8 cellular contexts compared by ENCODE assay signal in genomic region chr19:52007805-52008557, GRCh38. TPM values are rescaled to one million over a fixed set of nuclear protein-coding genes. Genes with fewer than 3 reads are reported as not detected.
A peak's percentile ranks its signal among the peaks of the same experiment; 100 is the strongest.
DNase-seq lines count a peak whose midpoint lies in the region; TF ChIP-seq lines count a peak whose summit lies in the region.

Gene ZNF615, minus strand, starts transcription at chr19:52008211. Its CDS starts 4,500 bp downstream, at chr19:52003711.

- H3K27me3 ChIP-seq in parathyroid adenoma (ENCODE audit: control insufficient read depth, insufficient read depth, low read length) (no peaks in the 10 kb centered on the region), thyroid gland (no peaks in the 10 kb centered on the region)

- H3K4me1 ChIP-seq in parathyroid adenoma (no peaks in the 10 kb centered on the region), thyroid gland (no peaks in the 10 kb centered on the region)

- H3K27ac ChIP-seq in adipose tissue (ENCODE audit: low read depth, low read length), result peak within 1 kb of the TSS; percentile 25
- H3K27ac ChIP-seq in parathyroid adenoma, result peak within 1 kb of the TSS; percentile 94
- peak within 1 kb of the TSS; percentile 69 to 86 (median 82) for H3K27ac ChIP-seq in thyroid gland

- H3K79me2 ChIP-seq in parathyroid adenoma, result peaks cover 23% of the 10 kb centered on the region

- H3K9me3 ChIP-seq in parathyroid adenoma (ENCODE audit: control insufficient read depth, low read length) (no peaks in the 10 kb centered on the region), thyroid gland (no peaks in the 10 kb centered on the region)

- peak within 1 kb of the TSS; percentile 100 for H2AFZ ChIP-seq in parathyroid adenoma

- H3K4me2 ChIP-seq in parathyroid adenoma (ENCODE audit: low read length), result peak within 1 kb of the TSS; percentile 85

- intact Hi-C loops in cardiac septum (cut with DNase I) (loop anchor here (5.0 kb wide), 1 partner anchor 39 kb away; the partner anchor contains the start of gene ZNF432), thyroid gland (cut with DNase I) (no loop called here)

- H3K36me3 ChIP-seq in parathyroid adenoma (ENCODE audit: control insufficient read depth, insufficient read depth, low read length) (no peaks in the 10 kb centered on the region), thyroid gland (peaks cover 0 to 7% of the 10 kb centered on the region in 2 donors)

- H3K9ac ChIP-seq in parathyroid adenoma, result peak within 1 kb of the TSS; percentile 80

- 0 to 1% (median 1%) methylated on average over 44 of the region's 44 CpGs for WGBS in adipose tissue, 3 donors
- 0 to 1% methylated on average over 26 to 41 of the region's 44 CpGs for WGBS in thyroid gland, 2 donors

- peak within 1 kb of the TSS; percentile 86 for H3K4me3 ChIP-seq in parathyroid adenoma (ENCODE audit: low read depth, low read length)
- peak within 1 kb of the TSS; percentile 7 to 53 (median 26) for H3K4me3 ChIP-seq in thyroid gland (replicated peaks in 1 of 3)

- peak; percentile 90 for DNase-seq in ELF-1 (ENCODE audit: low read depth, low spot score)
- peak; percentile 90 for DNase-seq in H4 (ENCODE audit: low spot score)
- DNase-seq in NAMALWA (ENCODE audit: low spot score), result peak; percentile 85
- peak; percentile 81 for DNase-seq in SW480 (ENCODE audit: low spot score)
- peak; percentile 97 for DNase-seq in cardiac septum (ENCODE audit: low spot score)
- DNase-seq in thyroid gland, result peak; percentile 88

- peak in 1 of 2 donors; percentile 64 for TF ChIP-seq POLR2A in thyroid gland (IDR thresholded peaks at IDR 0.05)

- TF ChIP-seq CTCF in parathyroid adenoma (IDR thresholded peaks at IDR 0.05), result no peak
- TF ChIP-seq CTCF in thyroid gland (IDR thresholded peaks at IDR 0.05), result no peak

RNA-seq across cellular contexts. Expression of gene ZNF615, which starts in this region (rescaled TPM):
- total RNA-seq in H4 (2014; rRNA removed; shearing (Covaris generic)), result 12.0 and 14.8 TPM in 2 replicates
- polyA plus RNA-seq in adipose tissue, result 1 to 10 TPM; 2.5 to 4.2 (median 2.7) TPM
- 11.8 TPM for total RNA-seq in cardiac septum
- total RNA-seq in thyroid gland, result 10 to 100 TPM; 19.5 to 36.9 (median 20.6) TPM

Comparison
In these comparisons a context has a peak if more than half of its experiments do, and no peak if none do; other contexts are left out.
1. Peak in every context shown above with its lines: DNase-seq, H3K4me3 ChIP-seq and H3K27ac ChIP-seq.
2. H3K27ac ChIP-seq: peak in every context shown above with its lines; median percentile 94 in parathyroid adenoma; 82 in thyroid gland; 25 in adipose tissue.